Comparison of ENCODE assay signal across 12 cellular contexts in genomic region chr2:237351796-237352195, GRCh38.
"Had no signal": no experiment of that assay in that cellular context is flagged by ENCODE, and none has a peak within 500 bp of the region (broad histone marks: within the 10 kb centered on the region; RNA-seq: fewer than 3 reads in every experiment).

No MANE protein-coding gene starts in this region.

- H3K4me1 ChIP-seq: spleen, testis had no signal

- DNase-seq: activated CD4-positive, CD25-positive, alpha-beta regulatory T cell treated with anti-CD3 and anti-CD28 coated beads, Interleukin-2, amount 50 U/mL, for 72 hours; activated naive CD4-positive, alpha-beta T cell; activated naive CD8-positive, alpha-beta T cell treated with anti-CD3 and anti-CD28 coated beads, Interleukin-2, amount 10 ng/mL, durations not matched to agents 7 days and 5 days; anterior cingulate cortex; cerebellar nuclear complex; effector CD8-positive, alpha-beta T cell; naive thymus-derived CD8-positive, alpha-beta T cell; right lobe of liver; spleen; stimulated activated naive CD8-positive, alpha-beta T cell treated with anti-CD3 and anti-CD28 coated beads, Interleukin-15, amount 100 ng/mL, for 72 hours; testis had no signal

- H3K27ac ChIP-seq: right lobe of liver, spleen had no signal

- H3K9me3 ChIP-seq: right lobe of liver, spleen, testis had no signal

- H3K36me3 ChIP-seq: right lobe of liver had no signal

- H3K27me3 ChIP-seq: right lobe of liver, testis had no signal

- H3K4me3 ChIP-seq: lung, right lobe of liver, spleen, testis had no signal
